8 cellular contexts compared by ENCODE assay signal in genomic region chr19:18433039-18433691, GRCh38. TPM values are rescaled to one million over a fixed set of nuclear protein-coding genes. Genes with fewer than 3 reads are reported as not detected.
DNase-seq lines count a peak whose midpoint lies in the region; ATAC-seq and TF ChIP-seq lines count a peak whose summit lies in the region.

No MANE protein-coding gene starts in this region.

- no TSS peak for BruUV-seq in MCF 10A (replicated peaks; lab: Mats Ljungman, UMichigan)

- peaks cover 19% of the 10 kb centered on the region for H3K36me3 Mint-ChIP-seq in MCF 10A (ENCODE audit: insufficient read depth, unreplicated experiment)
- no peaks in the 10 kb centered on the region for H3K36me3 Mint-ChIP-seq in activated naive CD8-positive, alpha-beta T cell
- H3K36me3 Mint-ChIP-seq in immature natural killer cell = no peaks in the 10 kb centered on the region
- peaks cover 15% of the 10 kb centered on the region for H3K36me3 Mint-ChIP-seq in T-helper 2 cell treated with Interferon-gamma antibody and Interleukin-4, amounts not matched to agents 5 μg/mL and 100 μg/mL, for 36 hours (ENCODE audit: low read depth)

- no peak overlapping the region for H3K4me3 Mint-ChIP-seq in MCF 10A (ENCODE audit: unreplicated experiment)
- peak overlapping the region; percentile 77 for H3K4me3 Mint-ChIP-seq in activated naive CD8-positive, alpha-beta T cell
- H3K4me3 Mint-ChIP-seq in immature natural killer cell = peak overlapping the region in 4 of 5 donors; percentile 27 to 48 (median 38)
- no peak overlapping the region for H3K4me3 Mint-ChIP-seq in T-helper 2 cell treated with Interferon-gamma antibody and Interleukin-4, amounts not matched to agents 5 μg/mL and 100 μg/mL, for 36 hours

- H3K4me3 ChIP-seq in breast epithelium (peak overlapping the region; percentile 30 to 72 (median 58)), transverse colon (peak overlapping the region; percentile 25 to 53 (median 36))

- peak overlapping the region; percentile 72 to 86 for H3K27ac ChIP-seq in breast epithelium
- H3K27ac ChIP-seq in transverse colon = peak overlapping the region; percentile 43 to 72 (median 52)

- H3K36me3 ChIP-seq in breast epithelium (no peaks in the 10 kb centered on the region), transverse colon (no peaks in the 10 kb centered on the region)

- in situ Hi-C loops in transverse colon (cut with MboI; ENCODE audit: low pct_ligation_motif_present in 1 of 4, low pct_unique_long_range_greater_than_20kb in 1 of 4, low sequenced_read_pairs in 3 of 4) = no loop called here

- H3K27ac Mint-ChIP-seq in MCF 10A (ENCODE audit: low read depth, unreplicated experiment) (no peak overlapping the region), immature natural killer cell (no peak overlapping the region)
- H3K27ac Mint-ChIP-seq in activated naive CD8-positive, alpha-beta T cell = no peak overlapping the region
- no peak overlapping the region for H3K27ac Mint-ChIP-seq in T-helper 2 cell treated with Interferon-gamma antibody and Interleukin-4, amounts not matched to agents 5 μg/mL and 100 μg/mL, for 36 hours

- H3K27me3 ChIP-seq in breast epithelium (no peaks in the 10 kb centered on the region), transverse colon (peaks cover 9% of the 10 kb centered on the region)

- POLR2A ChIA-PET in MCF 10A (lab: Yijun Ruan, JAX) = no interaction called here

- H3K9me3 ChIP-seq in breast epithelium (no peaks in the 10 kb centered on the region), transverse colon (no peaks in the 10 kb centered on the region)

- WGBS in transverse colon (ENCODE audit: low coverage in 1 of 2), 2 donors = 31% methylated on average over 6 of the region's 56 CpGs; no CpG with 5 or more reads in 1 of the 2 donors

- H3K4me1 ChIP-seq in breast epithelium (peaks cover 0 to 24% of the 10 kb centered on the region in 2 donors), transverse colon (peaks cover 16 to 48% (median 39%) of the 10 kb centered on the region in 4 donors)

- CTCF ChIA-PET in MCF 10A (lab: Yijun Ruan, JAX) = no interaction called here

- H3K27me3 Mint-ChIP-seq in MCF 10A (ENCODE audit: insufficient read depth, unreplicated experiment) (no peaks in the 10 kb centered on the region), immature natural killer cell (ENCODE audit: low read depth in 3 of 3) (peaks cover 3 to 20% (median 6%) of the 10 kb centered on the region in 3 donors)
- H3K27me3 Mint-ChIP-seq in activated naive CD8-positive, alpha-beta T cell = no peaks in the 10 kb centered on the region
- no peaks in the 10 kb centered on the region for H3K27me3 Mint-ChIP-seq in T-helper 2 cell treated with Interferon-gamma antibody and Interleukin-4, amounts not matched to agents 5 μg/mL and 100 μg/mL, for 36 hours (ENCODE audit: low read depth)

- TF ChIP-seq CTCF in breast epithelium (IDR thresholded peaks at IDR 0.05) (no peak), MCF 10A (IDR thresholded peaks at IDR 0.05; ENCODE audit: unreplicated experiment) (no peak), transverse colon (IDR thresholded peaks at IDR 0.05) (no peak)

- H3K9me3 Mint-ChIP-seq in MCF 10A (ENCODE audit: unreplicated experiment) (no peaks in the 10 kb centered on the region), immature natural killer cell (no peaks in the 10 kb centered on the region)
- H3K9me3 Mint-ChIP-seq in activated naive CD8-positive, alpha-beta T cell (ENCODE audit: low read depth) = no peaks in the 10 kb centered on the region
- H3K9me3 Mint-ChIP-seq in T-helper 2 cell treated with Interferon-gamma antibody and Interleukin-4, amounts not matched to agents 5 μg/mL and 100 μg/mL, for 36 hours = no peaks in the 10 kb centered on the region

- no peak for DNase-seq in breast epithelium (ENCODE audit: low spot score in 2 of 2)
- DNase-seq in MCF 10A (ENCODE audit: unreplicated experiment) = no peak
- DNase-seq in immature natural killer cell = no peak
- DNase-seq in transverse colon = no peak
- DNase-seq in NOMO-1 treated with DMSO at 0.1 percent for 48 hours (lab: John Stamatoyannopoulos, UW; ENCODE audit: unreplicated experiment) = no peak
- DNase-seq in T-helper 2 cell treated with Interferon-gamma antibody and Interleukin-4, amounts not matched to agents 5 μg/mL and 100 μg/mL, for 36 hours (ENCODE audit: low spot score) = no peak

- TF ChIP-seq EP300 in transverse colon (IDR thresholded peaks at IDR 0.05; ENCODE audit: low read depth) = no peak

- H3K4me1 Mint-ChIP-seq in MCF 10A (ENCODE audit: insufficient read depth, unreplicated experiment) (no peaks in the 10 kb centered on the region), immature natural killer cell (peaks cover 17 to 38% of the 10 kb centered on the region in 2 donors)
- peaks cover 23% of the 10 kb centered on the region for H3K4me1 Mint-ChIP-seq in activated naive CD8-positive, alpha-beta T cell (ENCODE audit: low read depth)
- peaks cover 11% of the 10 kb centered on the region for H3K4me1 Mint-ChIP-seq in T-helper 2 cell treated with Interferon-gamma antibody and Interleukin-4, amounts not matched to agents 5 μg/mL and 100 μg/mL, for 36 hours (ENCODE audit: low read depth)

- intact Hi-C loops in breast epithelium (cut with DNase I; ENCODE audit: low total_unique reads) (no loop called here), MCF 10A (cut with micrococcal nuclease) (no loop called here), transverse colon (cut with DNase I; ENCODE audit: low total_unique reads) (no loop called here)

- ATAC-seq in HG03196 (IDR thresholded peaks at IDR 0.05; ENCODE audit: unreplicated experiment) = no peak

- TF ChIP-seq POLR2A in breast epithelium (IDR thresholded peaks at IDR 0.05) (no peak), transverse colon (IDR thresholded peaks at IDR 0.05) (no peak)

RNA-seq across cellular contexts. Expression of gene ISYNA1, which starts 4.8 kb away (rescaled TPM):
- total RNA-seq in breast epithelium = 10 to 100 TPM in 2 of 3 donors, 1 to 10 TPM in 1; 7.4 to 42.9 (median 40.2) TPM
- total RNA-seq in MCF 10A (2022) = 6.8 and 7.7 TPM in 2 replicates
- polyA plus RNA-seq in immature natural killer cell = 10 to 100 TPM; 29.7 to 32.2 (median 31.2) TPM
- 10 to 100 TPM in 2 of 4 donors, 1 to 10 TPM in 2; 3.0 to 15.1 (median 8.8) TPM for total RNA-seq in transverse colon

RNA-seq across cellular contexts. Expression of gene SSBP4, which starts 14.0 kb away (rescaled TPM):
- total RNA-seq in breast epithelium (10 to 100 TPM; 29.4 to 71.8 (median 46.7) TPM), MCF 10A (2022) (22.3 and 26.3 TPM in 2 replicates), transverse colon (10 to 100 TPM in 3 of 4 donors, 1 to 10 TPM in 1; 9.4 to 40.4 (median 32.2) TPM)
- 100 to 1,000 TPM in 2 of 3 donors, 10 to 100 TPM in 1; 73.5 to 122 (median 107) TPM for polyA plus RNA-seq in immature natural killer cell

RNA-seq across cellular contexts. Expression of gene LRRC25, which starts 35.7 kb away (rescaled TPM):
- total RNA-seq in breast epithelium (10 to 100 TPM in 1 of 3 donors, 1 to 10 TPM in 2; 3.9 to 27.2 (median 7.2) TPM), MCF 10A (2022) (not detected in 2 replicates), transverse colon (1 to 10 TPM in 3 of 4 donors, not detected in 1; 3.3 to 4.9 (median 4.1) TPM)
- 10 to 100 TPM in 1 of 3 donors, 1 to 10 TPM in 2; 2.7 to 18.1 (median 7.7) TPM for polyA plus RNA-seq in immature natural killer cell

RNA-seq across cellular contexts. Expression of gene GDF15, which starts 47.2 kb away (rescaled TPM):
- total RNA-seq in breast epithelium (10 to 100 TPM in 1 of 3 donors, 1 to 10 TPM in 2; 2.7 to 60.3 (median 9.2) TPM), MCF 10A (2022) (193 and 288 TPM in 2 replicates), transverse colon (10 to 100 TPM; 36.3 to 77.0 (median 58.9) TPM)
- not detected for polyA plus RNA-seq in immature natural killer cell

Comparison
In these comparisons a context has a peak if more than half of its experiments do, and no peak if none do; other contexts are left out.
1. H3K4me3 Mint-ChIP-seq: peak in activated naive CD8-positive, alpha-beta T cell (single experiment) and immature natural killer cell (4 of 5); none in MCF 10A (single experiment) and T-helper 2 cell treated with Interferon-gamma antibody and Interleukin-4, amounts not matched to agents 5 μg/mL and 100 μg/mL, for 36 hours (single experiment).